ENCODE assay signal across 20 cellular contexts in the genomic region with DNA sequence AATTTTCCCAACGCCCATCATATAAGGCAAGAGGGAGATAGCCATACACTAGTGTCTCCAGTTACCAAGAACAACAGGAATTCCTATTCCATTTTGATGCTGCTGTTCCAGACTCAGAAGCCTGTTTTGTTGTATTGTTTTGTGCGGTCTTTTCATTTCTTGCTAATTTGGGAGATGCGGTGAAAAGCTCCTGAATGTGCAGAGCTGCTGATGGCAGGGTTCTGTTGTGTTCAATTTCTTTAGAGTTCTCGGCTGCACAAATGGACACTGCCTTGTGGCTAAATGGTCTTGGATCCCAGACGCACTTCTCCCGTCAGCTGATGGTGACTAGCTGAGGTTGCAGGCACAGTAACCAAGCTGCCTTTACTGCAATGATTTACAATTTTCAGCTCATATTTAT.
DNase-seq lines count a peak whose midpoint lies in the region; ATAC-seq and TF ChIP-seq lines count a peak whose summit lies in the region.
"Had no signal": no experiment of that assay in that cellular context is flagged by ENCODE, and none has a peak within 500 bp of the region (broad histone marks: within the 10 kb centered on the region; RNA-seq: fewer than 3 reads in every experiment).

No MANE protein-coding gene starts in this region.

- H3K27ac Mint-ChIP-seq in activated naive CD4-positive, alpha-beta T cell treated with anti-CD3 and anti-CD28 coated beads, Interleukin-2, amount 10 ng/mL, durations not matched to agents 7 days and 5 days: peak overlapping the region; percentile 56
- H3K27ac Mint-ChIP-seq in activated naive CD8-positive, alpha-beta T cell treated with anti-CD3 and anti-CD28 coated beads, Interleukin-2, amount 50 U/mL, for 24 hours: peak overlapping the region; percentile 36
- H3K27ac Mint-ChIP-seq in type B pancreatic cell (peak overlapping the region; percentile 37), chondrocyte (ENCODE audit: unreplicated experiment) (no peak overlapping the region)

- ATAC-seq in activated naive CD8-positive, alpha-beta T cell treated with anti-CD3 and anti-CD28 coated beads, Interleukin-2, amount 50 U/mL, for 24 hours: no peak
- no peak for ATAC-seq in HG02588 (IDR thresholded peaks at IDR 0.05; ENCODE audit: unreplicated experiment)
- ATAC-seq in upper lobe of left lung (ENCODE audit: low FRiP score in 2 of 2): no peak
- ATAC-seq: Panc1 had no signal

- no peak overlapping the region for H3K27ac ChIP-seq in upper lobe of left lung

- H3K27me3 ChIP-seq in upper lobe of left lung: no peaks in the 10 kb centered on the region
- H3K27me3 ChIP-seq: spleen had no signal

- no peaks in the 10 kb centered on the region for H3K27me3 Mint-ChIP-seq in activated naive CD4-positive, alpha-beta T cell treated with anti-CD3 and anti-CD28 coated beads, Interleukin-2, amount 10 ng/mL, durations not matched to agents 7 days and 5 days
- H3K27me3 Mint-ChIP-seq in activated naive CD8-positive, alpha-beta T cell treated with anti-CD3 and anti-CD28 coated beads, Interleukin-2, amount 50 U/mL, for 24 hours: no peaks in the 10 kb centered on the region
- no peaks in the 10 kb centered on the region for H3K27me3 Mint-ChIP-seq in type B pancreatic cell
- no peaks in the 10 kb centered on the region for H3K27me3 Mint-ChIP-seq in chondrocyte (ENCODE audit: low read depth)
- H3K27me3 Mint-ChIP-seq: T-cell had no signal

- H3K36me3 ChIP-seq in upper lobe of left lung: no peaks in the 10 kb centered on the region
- H3K36me3 ChIP-seq: spleen had no signal

- peak overlapping the region; percentile 29 for H3K4me3 Mint-ChIP-seq in activated naive CD4-positive, alpha-beta T cell treated with anti-CD3 and anti-CD28 coated beads, Interleukin-2, amount 10 ng/mL, durations not matched to agents 7 days and 5 days
- H3K4me3 Mint-ChIP-seq in activated naive CD8-positive, alpha-beta T cell treated with anti-CD3 and anti-CD28 coated beads, Interleukin-2, amount 50 U/mL, for 24 hours: no peak overlapping the region
- H3K4me3 Mint-ChIP-seq in type B pancreatic cell (no peak overlapping the region), chondrocyte (ENCODE audit: unreplicated experiment) (no peak overlapping the region)

- TF ChIP-seq EP300 in upper lobe of left lung (IDR thresholded peaks at IDR 0.05): no peak

- no peak overlapping the region for H3K4me3 ChIP-seq in upper lobe of left lung
- H3K4me3 ChIP-seq: spleen had no signal

- no peak for TF ChIP-seq CTCF in type B pancreatic cell (conservative IDR thresholded peaks at IDR 0.05)
- no peak for TF ChIP-seq CTCF in chondrocyte (IDR thresholded peaks at IDR 0.05)
- TF ChIP-seq CTCF in upper lobe of left lung (IDR thresholded peaks at IDR 0.05): no peak

- CTCF ChIA-PET in activated naive CD4-positive, alpha-beta T cell treated with anti-CD3 and anti-CD28 coated beads, Interleukin-2, amount 10 ng/mL, durations not matched to agents 7 days and 5 days (lab: Charles Lee): no interaction called here

- H3K4me1 ChIP-seq in upper lobe of left lung: peaks cover 19 to 35% (median 27%) of the 10 kb centered on the region in 4 donors

- H3K36me3 Mint-ChIP-seq in activated naive CD4-positive, alpha-beta T cell treated with anti-CD3 and anti-CD28 coated beads, Interleukin-2, amount 10 ng/mL, durations not matched to agents 7 days and 5 days: peaks cover 26% of the 10 kb centered on the region
- H3K36me3 Mint-ChIP-seq in activated naive CD8-positive, alpha-beta T cell treated with anti-CD3 and anti-CD28 coated beads, Interleukin-2, amount 50 U/mL, for 24 hours (ENCODE audit: low read depth): no peaks in the 10 kb centered on the region
- H3K36me3 Mint-ChIP-seq in type B pancreatic cell (peaks cover 4% of the 10 kb centered on the region), chondrocyte (ENCODE audit: low read depth) (no peaks in the 10 kb centered on the region)
- H3K36me3 Mint-ChIP-seq: T-cell had no signal

- H3K9me3 ChIP-seq in upper lobe of left lung: no peaks in the 10 kb centered on the region
- H3K9me3 ChIP-seq: spleen had no signal

- peaks cover 92% of the 10 kb centered on the region for H3K4me1 Mint-ChIP-seq in activated naive CD4-positive, alpha-beta T cell treated with anti-CD3 and anti-CD28 coated beads, Interleukin-2, amount 10 ng/mL, durations not matched to agents 7 days and 5 days
- H3K4me1 Mint-ChIP-seq in activated naive CD8-positive, alpha-beta T cell treated with anti-CD3 and anti-CD28 coated beads, Interleukin-2, amount 50 U/mL, for 24 hours: peaks cover 90% of the 10 kb centered on the region
- H3K4me1 Mint-ChIP-seq in type B pancreatic cell (ENCODE audit: unreplicated experiment) (peaks cover 75% of the 10 kb centered on the region), chondrocyte (ENCODE audit: low read depth) (peaks cover 22% of the 10 kb centered on the region)

- no peak for DNase-seq in activated naive CD4-positive, alpha-beta T cell treated with anti-CD3 and anti-CD28 coated beads, Interleukin-2, amount 10 ng/mL, durations not matched to agents 7 days and 5 days
- no peak for DNase-seq in activated naive CD4-positive, alpha-beta T cell treated with anti-CD3 and anti-CD28 coated beads, Interleukin-2, amount 50 U/mL, for 16 hours
- DNase-seq in activated naive CD8-positive, alpha-beta T cell treated with anti-CD3 and anti-CD28 coated beads, Interleukin-2, amount 50 U/mL, for 24 hours: no peak
- peak; percentile 63 for DNase-seq in medulla oblongata (ENCODE audit: extremely low spot score)
- DNase-seq in type B pancreatic cell (ENCODE audit: extremely low spot score, unreplicated experiment): no peak
- DNase-seq in chondrocyte (ENCODE audit: low spot score): no peak
- no peak for DNase-seq in upper lobe of left lung
- DNase-seq: ACHN; activated CD4-positive, alpha-beta T cell treated with anti-CD3 and anti-CD28 coated beads, Interleukin-2, amount 50 U/mL, for 1 hour; activated CD8-positive, alpha-beta memory T cell treated with anti-CD3 and anti-CD28 coated beads, Interleukin-2, amount 50 U/mL, for 4 hours; activated naive CD4-positive, alpha-beta T cell; central memory CD4-positive, alpha-beta T cell; EL; H7; MM.1S; NCI-H1436; spleen; T-cell had no signal

- 95% methylated on average over 6 of the region's 6 CpGs for WGBS in upper lobe of left lung, 2 donors

- H3K9me3 Mint-ChIP-seq in activated naive CD4-positive, alpha-beta T cell treated with anti-CD3 and anti-CD28 coated beads, Interleukin-2, amount 10 ng/mL, durations not matched to agents 7 days and 5 days: no peaks in the 10 kb centered on the region
- H3K9me3 Mint-ChIP-seq in activated naive CD8-positive, alpha-beta T cell treated with anti-CD3 and anti-CD28 coated beads, Interleukin-2, amount 50 U/mL, for 24 hours: no peaks in the 10 kb centered on the region
- H3K9me3 Mint-ChIP-seq in type B pancreatic cell (no peaks in the 10 kb centered on the region), chondrocyte (ENCODE audit: low read depth) (no peaks in the 10 kb centered on the region)
- H3K9me3 Mint-ChIP-seq: T-cell had no signal

- TF ChIP-seq POLR2A in upper lobe of left lung (IDR thresholded peaks at IDR 0.05): no peak
